ENCODE assay signal across 27 cellular contexts in the genomic region with DNA sequence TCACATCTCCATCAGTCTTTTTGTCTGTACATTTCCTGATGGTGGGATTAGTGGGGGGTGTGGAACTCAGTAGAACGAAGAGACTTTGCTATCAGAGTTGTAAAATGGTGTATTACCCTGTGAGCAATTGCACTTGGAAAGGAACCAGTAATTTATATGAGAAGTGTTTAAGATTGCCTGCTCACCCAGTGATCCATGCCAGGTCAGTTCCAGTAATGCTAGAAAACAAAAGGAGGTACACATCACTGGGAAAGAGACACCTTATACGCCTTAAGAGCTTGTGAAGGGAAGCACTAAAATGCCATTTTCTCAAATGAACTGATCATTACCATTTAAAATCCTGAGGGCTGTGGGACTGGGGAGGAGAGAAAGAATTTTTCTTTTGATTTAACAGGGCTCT. TPM values are rescaled to one million over a fixed set of nuclear protein-coding genes. Genes with fewer than 3 reads are reported as not detected.
DNase-seq lines count a peak whose midpoint lies in the region; ATAC-seq, FAIRE-seq and TF ChIP-seq lines count a peak whose summit lies in the region.
"Had no signal": no experiment of that assay in that cellular context is flagged by ENCODE, and none has a peak within 500 bp of the region (broad histone marks: within the 10 kb centered on the region; RNA-seq: fewer than 3 reads in every experiment).

No MANE protein-coding gene starts in this region.

- DNase-seq in NCI-H1092 treated with DMSO at 0.1 percent for 48 hours (lab: John Stamatoyannopoulos, UW) (peak; percentile 84), NCI-H1092 (lab: John Stamatoyannopoulos, UW) (no peak), NCI-H2227 (lab: John Stamatoyannopoulos, UW; ENCODE audit: unreplicated experiment) (peak; percentile 62), hepatocyte (ENCODE audit: low spot score) (no peak), small intestine (peak; percentile 86), GM20000 (ENCODE audit: low spot score) (no peak), body of pancreas (no peak)
- no peak for DNase-seq in activated CD4-positive, alpha-beta T cell treated with anti-CD3 and anti-CD28 coated beads for 1 hour
- DNase-seq: activated naive CD8-positive, alpha-beta T cell treated with anti-CD3 and anti-CD28 coated beads, Interleukin-2, amount 10 ng/mL, durations not matched to agents 7 days and 5 days; activated T-cell treated with anti-CD3 and anti-CD28 coated beads for 4 hours; AML-193; caudate nucleus; CD4-positive, alpha-beta memory T cell; dermis blood vessel endothelial cell; foreskin melanocyte; left cardiac atrium; mesenchymal stem cell; NCI-H1436 treated with DMSO at 0.1 percent for 48 hours; NCI-H82; nucleus accumbens; T-helper 2 cell had no signal

- H2AFZ ChIP-seq in hepatocyte = no peak overlapping the region

- no peaks in the 10 kb centered on the region for H3K79me2 ChIP-seq in hepatocyte

- H3K4me2 ChIP-seq in hepatocyte = peak overlapping the region; percentile 30

- H3K4me1 ChIP-seq in hepatocyte (ENCODE audit: insufficient read depth) (peaks cover 11% of the 10 kb centered on the region), small intestine (ENCODE audit: control insufficient read depth in 2 of 2, insufficient read depth in 1 of 2, low read depth in 1 of 2, low read length in 1 of 2) (no peaks in the 10 kb centered on the region), body of pancreas (peaks cover 2% of the 10 kb centered on the region)
- H3K4me1 ChIP-seq: esophagus muscularis mucosa had no signal

- H3K4me3 ChIP-seq in hepatocyte (no peak overlapping the region), small intestine (ENCODE audit: low read depth in 1 of 2, low read length in 2 of 2) (no peak overlapping the region), body of pancreas (no peak overlapping the region)
- H3K4me3 ChIP-seq: esophagus muscularis mucosa, SK-N-MC had no signal

- H3K9me2 ChIP-seq in hepatocyte (replicated peaks; ENCODE audit: insufficient read depth) = no peaks in the 10 kb centered on the region

- FAIRE-seq in small intestine (lab: Jason Lieb, UNC) = no peak
- FAIRE-seq: A204.1, astrocyte, G401.6, H54 had no signal

- H4K20me1 ChIP-seq in hepatocyte (ENCODE audit: insufficient read depth, poor library complexity, severe bottlenecking) = no peaks in the 10 kb centered on the region

- ATAC-seq in body of pancreas = no peak
- ATAC-seq: left cardiac atrium had no signal

- TF ChIP-seq POLR2A in body of pancreas (IDR thresholded peaks at IDR 0.05) = no peak

- intact Hi-C loops in body of pancreas (cut with DNase I) = no loop called here

- H3K36me3 ChIP-seq in hepatocyte (replicated peaks; ENCODE audit: insufficient read depth, low read depth) = no peaks in the 10 kb centered on the region
- no peaks in the 10 kb centered on the region for H3K36me3 ChIP-seq in small intestine (ENCODE audit: control insufficient read depth in 2 of 2, insufficient read depth in 2 of 2, low read length in 2 of 2)
- H3K36me3 ChIP-seq in body of pancreas (replicated peaks in 1 of 2; ENCODE audit: insufficient read depth in 1 of 2, low read depth in 2 of 2) = no peaks in the 10 kb centered on the region
- H3K36me3 ChIP-seq: esophagus muscularis mucosa had no signal

- TF ChIP-seq CTCF in hepatocyte (IDR thresholded peaks at IDR 0.05; ENCODE audit: poor library complexity) = no peak
- no peak for TF ChIP-seq CTCF in GM20000 (IDR thresholded peaks at IDR 0.05; ENCODE audit: extremely low read depth, missing control alignments)
- no peak for TF ChIP-seq CTCF in body of pancreas (IDR thresholded peaks at IDR 0.05)

- H3K27ac ChIP-seq in hepatocyte (peak overlapping the region; percentile 32), small intestine (ENCODE audit: low read depth in 1 of 2, low read length in 1 of 2) (no peak overlapping the region), body of pancreas (no peak overlapping the region)
- H3K27ac ChIP-seq: esophagus muscularis mucosa, SK-N-MC had no signal

- H3K27me3 ChIP-seq in hepatocyte (peaks cover 14% of the 10 kb centered on the region), small intestine (ENCODE audit: control insufficient read depth in 2 of 2, insufficient read depth in 2 of 2, low read length in 2 of 2) (no peaks in the 10 kb centered on the region), body of pancreas (no peaks in the 10 kb centered on the region)

- H3K9me3 ChIP-seq in hepatocyte (ENCODE audit: low read depth) (no peaks in the 10 kb centered on the region), small intestine (ENCODE audit: control insufficient read depth, low read depth) (no peaks in the 10 kb centered on the region), body of pancreas (no peaks in the 10 kb centered on the region)
- H3K9me3 ChIP-seq: esophagus muscularis mucosa had no signal

- 39% methylated on average over 2 of the region's 2 CpGs for WGBS in hepatocyte (ENCODE audit: low lambda C conversion rate, missing lambda C conversion rate)
- 13 to 59% (median 30%) methylated on average over 2 of the region's 2 CpGs for WGBS in small intestine, 3 donors
- WGBS in body of pancreas, 2 donors = 50 to 53% methylated on average over 2 of the region's 2 CpGs

RNA-seq across cellular contexts. Expression of gene DACH1, which starts 7.5 kb away (rescaled TPM):
- 4.3 and 6.5 TPM in 2 replicates for total RNA-seq in hepatocyte
- 1.1 and 1.3 TPM in 2 replicates for polyA plus RNA-seq in hepatocyte
- 1 to 10 TPM; 1.8 to 6.5 (median 2.2) TPM for polyA plus RNA-seq in small intestine
- 1 to 10 TPM; 2.9 to 3.3 TPM for total RNA-seq in body of pancreas
- total RNA-seq: activated naive CD8-positive, alpha-beta T cell treated with anti-CD3 and anti-CD28 coated beads, Interleukin-2, amount 10 ng/mL, durations not matched to agents 7 days and 5 days; CD4-positive, alpha-beta memory T cell had no signal
- polyA plus RNA-seq: CD4-positive, alpha-beta memory T cell had no signal

Comparison
In these comparisons a context has a peak if more than half of its experiments do, and no peak if none do; other contexts are left out.
1. DNase-seq: peak in NCI-H1092 treated with DMSO at 0.1 percent for 48 hours (single experiment), NCI-H2227 (single experiment) and small intestine (single experiment); none in NCI-H1092 (single experiment), hepatocyte (single experiment), GM20000 (single experiment), body of pancreas (0 of 4) and activated CD4-positive, alpha-beta T cell treated with anti-CD3 and anti-CD28 coated beads for 1 hour (single experiment).